21 cellular contexts compared by ENCODE assay signal in the genomic region with DNA sequence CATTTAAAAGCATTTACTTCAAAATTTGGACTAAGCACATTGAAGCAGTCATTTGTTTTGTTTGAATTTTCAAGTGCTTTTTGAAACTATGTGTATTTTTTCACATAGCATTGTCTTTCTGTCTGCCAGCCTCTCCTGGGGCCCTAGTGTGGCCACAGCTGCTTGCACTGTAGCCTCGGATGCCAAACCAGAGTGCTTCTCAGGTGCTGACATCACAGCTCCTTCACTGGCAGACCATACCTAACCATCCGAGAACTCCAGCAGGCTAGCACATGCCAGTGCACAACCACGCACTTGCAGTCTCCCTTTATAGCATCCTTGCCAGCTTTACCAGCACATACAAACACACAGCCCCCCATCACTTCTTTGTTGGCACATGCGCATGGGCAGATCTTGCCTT.
"Had no signal": no experiment of that assay in that cellular context is flagged by ENCODE, and none has a peak within 500 bp of the region (broad histone marks: within the 10 kb centered on the region; RNA-seq: fewer than 3 reads in every experiment).

No MANE protein-coding gene starts in this region.

- H3K27me3 Mint-ChIP-seq: activated CD4-positive, alpha-beta T cell treated with anti-CD3 and anti-CD28 coated beads, Interleukin-2, amount 10 ng/mL, durations not matched to agents 24 days and 14 days; activated CD8-positive, alpha-beta T cell treated with anti-CD3 and anti-CD28 coated beads for 36 hours; activated naive CD8-positive, alpha-beta T cell treated with anti-CD3 and anti-CD28 coated beads, Interleukin-2, amount 50 U/mL, for 24 hours; activated T-helper 17 cell treated with anti-CD3 and anti-CD28 coated beads, Interleukin-2, amount 50 U/mL, for 72 hours; central memory CD8-positive, alpha-beta T cell; natural killer cell treated with Interleukin-12 subunit alpha and Interleukin-12 subunit beta and Interleukin-15 and Interleukin-18, amount 100 ng/mL, for 72 hours; stimulated activated memory B cell treated with anti-CD40 and anti-IgM and Interleukin-4, amounts not matched to agents 10 μg/mL and 1 μg/mL and 100 μg/mL, for 72 hours had no signal

- H3K27me3 ChIP-seq: sigmoid colon, testis, upper lobe of right lung had no signal

- H3K4me3 ChIP-seq: coronary artery, lung, sigmoid colon, testis, upper lobe of right lung had no signal

- H3K36me3 ChIP-seq: sigmoid colon, upper lobe of right lung had no signal

- H3K4me3 Mint-ChIP-seq: activated CD4-positive, alpha-beta T cell treated with anti-CD3 and anti-CD28 coated beads, Interleukin-2, amount 10 ng/mL, durations not matched to agents 24 days and 14 days; activated CD8-positive, alpha-beta T cell treated with anti-CD3 and anti-CD28 coated beads for 36 hours; activated naive CD8-positive, alpha-beta T cell treated with anti-CD3 and anti-CD28 coated beads, Interleukin-2, amount 50 U/mL, for 24 hours; activated T-helper 17 cell treated with anti-CD3 and anti-CD28 coated beads, Interleukin-2, amount 50 U/mL, for 72 hours; central memory CD8-positive, alpha-beta T cell; mesothelial cell of epicardium; natural killer cell treated with Interleukin-12 subunit alpha and Interleukin-12 subunit beta and Interleukin-15 and Interleukin-18, amount 100 ng/mL, for 72 hours; stimulated activated memory B cell treated with anti-CD40 and anti-IgM and Interleukin-4, amounts not matched to agents 10 μg/mL and 1 μg/mL and 100 μg/mL, for 72 hours had no signal

- ATAC-seq: activated CD8-positive, alpha-beta T cell treated with anti-CD3 and anti-CD28 coated beads for 36 hours; activated naive CD8-positive, alpha-beta T cell treated with anti-CD3 and anti-CD28 coated beads, Interleukin-2, amount 50 U/mL, for 24 hours; activated T-helper 17 cell treated with anti-CD3 and anti-CD28 coated beads, Interleukin-2, amount 50 U/mL, for 72 hours; left lobe of liver; natural killer cell treated with Interleukin-12 subunit alpha and Interleukin-12 subunit beta and Interleukin-15 and Interleukin-18, amount 100 ng/mL, for 72 hours; stimulated activated memory B cell treated with anti-CD40 and anti-IgM and Interleukin-4, amounts not matched to agents 10 μg/mL and 1 μg/mL and 100 μg/mL, for 72 hours; upper lobe of right lung had no signal

- H3K4me1 Mint-ChIP-seq: activated CD4-positive, alpha-beta T cell treated with anti-CD3 and anti-CD28 coated beads, Interleukin-2, amount 10 ng/mL, durations not matched to agents 24 days and 14 days; activated naive CD8-positive, alpha-beta T cell treated with anti-CD3 and anti-CD28 coated beads, Interleukin-2, amount 50 U/mL, for 24 hours; activated T-helper 17 cell treated with anti-CD3 and anti-CD28 coated beads, Interleukin-2, amount 50 U/mL, for 72 hours; central memory CD8-positive, alpha-beta T cell; mesothelial cell of epicardium; stimulated activated memory B cell treated with anti-CD40 and anti-IgM and Interleukin-4, amounts not matched to agents 10 μg/mL and 1 μg/mL and 100 μg/mL, for 72 hours had no signal

- DNase-seq: activated CD4-positive, alpha-beta T cell treated with anti-CD3 and anti-CD28 coated beads, Interleukin-2, amount 10 ng/mL, durations not matched to agents 24 days and 14 days; activated CD8-positive, alpha-beta T cell treated with anti-CD3 and anti-CD28 coated beads for 36 hours; activated naive CD4-positive, alpha-beta T cell treated with Interleukin-2 at 50 U/mL for 16 hours; activated naive CD8-positive, alpha-beta T cell treated with anti-CD3 and anti-CD28 coated beads, Interleukin-2, amount 50 U/mL, for 24 hours; activated T-cell treated with anti-CD3 and anti-CD28 coated beads, Interleukin-2, amount 50 U/mL, for 1 hour; anterior cingulate cortex; head of caudate nucleus; kidney; sigmoid colon; stimulated activated CD4-positive, alpha-beta T cell treated with anti-CD3 and anti-CD28 coated beads, Interleukin-4, amount 100 ng/mL, for 24 hours; T1000; testis; upper lobe of right lung had no signal

- H3K36me3 Mint-ChIP-seq: stimulated activated memory B cell treated with anti-CD40 and anti-IgM and Interleukin-4, amounts not matched to agents 10 μg/mL and 1 μg/mL and 100 μg/mL, for 72 hours had no signal

- H3K27ac Mint-ChIP-seq: activated CD4-positive, alpha-beta T cell treated with anti-CD3 and anti-CD28 coated beads, Interleukin-2, amount 10 ng/mL, durations not matched to agents 24 days and 14 days; activated CD8-positive, alpha-beta T cell treated with anti-CD3 and anti-CD28 coated beads for 36 hours; activated naive CD8-positive, alpha-beta T cell treated with anti-CD3 and anti-CD28 coated beads, Interleukin-2, amount 50 U/mL, for 24 hours; activated T-helper 17 cell treated with anti-CD3 and anti-CD28 coated beads, Interleukin-2, amount 50 U/mL, for 72 hours; mesothelial cell of epicardium; natural killer cell treated with Interleukin-12 subunit alpha and Interleukin-12 subunit beta and Interleukin-15 and Interleukin-18, amount 100 ng/mL, for 72 hours; stimulated activated memory B cell treated with anti-CD40 and anti-IgM and Interleukin-4, amounts not matched to agents 10 μg/mL and 1 μg/mL and 100 μg/mL, for 72 hours had no signal

- H3K9me3 Mint-ChIP-seq: activated CD4-positive, alpha-beta T cell treated with anti-CD3 and anti-CD28 coated beads, Interleukin-2, amount 10 ng/mL, durations not matched to agents 24 days and 14 days had no signal
